8 cellular contexts compared by ENCODE assay signal in genomic region chr1:37995773-37996379, GRCh38. TPM values are rescaled to one million over a fixed set of nuclear protein-coding genes. Genes with fewer than 3 reads are reported as not detected.
DNase-seq lines count a peak whose midpoint lies in the region; ATAC-seq and TF ChIP-seq lines count a peak whose summit lies in the region.

No MANE protein-coding gene starts in this region.

- H3K27me3 ChIP-seq in adrenal gland (no peaks in the 10 kb centered on the region), sigmoid colon (no peaks in the 10 kb centered on the region)

- peaks cover 26 to 30% of the 10 kb centered on the region in 2 donors for H3K4me1 ChIP-seq in adrenal gland (replicated peaks in 1 of 2)
- peaks cover 0 to 65% (median 60%) of the 10 kb centered on the region in 4 donors for H3K4me1 ChIP-seq in sigmoid colon

- H3K27ac ChIP-seq in adrenal gland, result peak overlapping the region in 4 of 5 donors; percentile 66 to 85 (median 80)
- H3K27ac ChIP-seq in sigmoid colon, result peak overlapping the region; percentile 88 to 97 (median 95)

- 2 to 22% (median 13%) methylated on average over 9 to 46 of the region's 46 CpGs for WGBS in adrenal gland, 4 donors
- 8 to 29% methylated on average over 46 of the region's 46 CpGs for WGBS in sigmoid colon, 2 donors

- DNase-seq in AG20443 (ENCODE audit: low spot score) (peak; percentile 92), HT-29 (ENCODE audit: low spot score) (peak; percentile 52), adrenal gland (peak in 6 of 7 donors; percentile 41 to 85 (median 80)), hepatic stellate cell (ENCODE audit: low spot score) (peak; percentile 53), sigmoid colon (peak; percentile 96), NCI-H446 (lab: John Stamatoyannopoulos, UW) (no peak)

- H3K36me3 ChIP-seq in adrenal gland (replicated peaks in 1 of 2) (peaks cover 0 to 20% of the 10 kb centered on the region in 2 donors), sigmoid colon (peaks cover 0 to 23% (median 8%) of the 10 kb centered on the region in 4 donors)

- TF ChIP-seq POLR2A in adrenal gland (IDR thresholded peaks at IDR 0.05) (peak in 1 of 2 donors; percentile 49), sigmoid colon (IDR thresholded peaks at IDR 0.05) (peak in 1 of 2 donors; percentile 30)

- H3K9me3 ChIP-seq in adrenal gland (replicated peaks in 1 of 3), result no peaks in the 10 kb centered on the region
- H3K9me3 ChIP-seq in sigmoid colon, result no peaks in the 10 kb centered on the region

- no peak for ATAC-seq in HG03095 (IDR thresholded peaks at IDR 0.05; ENCODE audit: unreplicated experiment)
- no peak for ATAC-seq in GM19452 (IDR thresholded peaks at IDR 0.05; ENCODE audit: unreplicated experiment)

- intact Hi-C loops in adrenal gland (cut with DNase I), result no loop called here
- intact Hi-C loops in sigmoid colon (cut with DNase I), result no loop called here

- peak in 3 of 4 donors; percentile 57 to 94 (median 65) for TF ChIP-seq EP300 in sigmoid colon (IDR thresholded peaks at IDR 0.05)

- peak overlapping the region in 1 of 4 donors; percentile 46 for H3K4me3 ChIP-seq in adrenal gland
- peak overlapping the region; percentile 41 to 62 (median 56) for H3K4me3 ChIP-seq in sigmoid colon

- peak in 1 of 6 experiments; percentile 11 for TF ChIP-seq CTCF in adrenal gland (IDR thresholded peaks at IDR 0.05)
- TF ChIP-seq CTCF in sigmoid colon (IDR thresholded peaks at IDR 0.05), result no peak

RNA-seq across cellular contexts. Expression of gene SF3A3, which starts 6.1 kb away (rescaled TPM):
- 57.5 and 69.0 TPM in 2 replicates for total RNA-seq in HT-29 (2014; rRNA removed; shearing (Covaris generic))
- total RNA-seq in adrenal gland (10 to 100 TPM; 30.1 to 95.9 (median 40.8) TPM), sigmoid colon (10 to 100 TPM; 41.4 to 50.1 (median 44.7) TPM)
- polyA plus RNA-seq in adrenal gland (10 to 100 TPM; 24.3 to 78.5 (median 28.2) TPM), sigmoid colon (10 to 100 TPM; 15.0 to 30.4 (median 20.6) TPM)

RNA-seq across cellular contexts. Expression of gene FHL3, which starts 9.4 kb away (rescaled TPM):
- total RNA-seq in HT-29 (2014; rRNA removed; shearing (Covaris generic)), result 12.2 and 15.2 TPM in 2 replicates
- total RNA-seq in adrenal gland (10 to 100 TPM; 14.5 to 47.6 (median 23.2) TPM), sigmoid colon (10 to 100 TPM; 38.9 to 76.4 (median 46.6) TPM)
- polyA plus RNA-seq in adrenal gland (10 to 100 TPM in 2 of 3 donors, 1 to 10 TPM in 1; 8.6 to 39.5 (median 31.5) TPM), sigmoid colon (10 to 100 TPM in 1 of 3 donors, 1 to 10 TPM in 2; 2.5 to 13.4 (median 9.0) TPM)

RNA-seq across cellular contexts. Expression of gene UTP11, which starts 16.7 kb away (rescaled TPM):
- 22.1 and 26.1 TPM in 2 replicates for total RNA-seq in HT-29 (2014; rRNA removed; shearing (Covaris generic))
- 10 to 100 TPM; 25.8 to 71.9 (median 37.4) TPM for total RNA-seq in adrenal gland
- 100 to 1,000 TPM in 1 of 3 donors, 10 to 100 TPM in 2; 16.0 to 133 (median 26.5) TPM for polyA plus RNA-seq in adrenal gland
- total RNA-seq in sigmoid colon, result 10 to 100 TPM; 54.8 to 76.5 (median 66.9) TPM
- 10 to 100 TPM; 14.4 to 28.5 (median 15.0) TPM for polyA plus RNA-seq in sigmoid colon

RNA-seq across cellular contexts. Expression of gene INPP5B, which starts 49.0 kb away (rescaled TPM):
- 10.0 and 15.5 TPM in 2 replicates for total RNA-seq in HT-29 (2014; rRNA removed; shearing (Covaris generic))
- total RNA-seq in adrenal gland, result 10 to 100 TPM; 11.6 to 32.3 (median 24.0) TPM
- polyA plus RNA-seq in adrenal gland, result 10 to 100 TPM; 10.4 to 15.7 (median 11.3) TPM
- total RNA-seq in sigmoid colon, result 10 to 100 TPM; 29.0 to 34.1 (median 31.7) TPM
- 10 to 100 TPM in 1 of 3 donors, 1 to 10 TPM in 2; 5.1 to 18.3 (median 5.4) TPM for polyA plus RNA-seq in sigmoid colon

RNA-seq across cellular contexts. Expression of gene POU3F1, which starts 50.7 kb away (rescaled TPM):
- total RNA-seq in HT-29 (2014; rRNA removed; shearing (Covaris generic)), result 0.94 and 1.1 TPM in 2 replicates
- 1 to 10 TPM; 1.6 to 6.9 (median 3.0) TPM for total RNA-seq in adrenal gland
- polyA plus RNA-seq in adrenal gland, result under 1 TPM; 0.05 to 0.40 (median 0.16) TPM
- not detected for total RNA-seq in sigmoid colon
- polyA plus RNA-seq in sigmoid colon, result under 1 TPM in 1 of 3 donors, not detected in 2; 0.09 TPM

Comparison
In these comparisons a context has a peak if more than half of its experiments do, and no peak if none do; other contexts are left out.
1. DNase-seq: peak in AG20443 (single experiment), HT-29 (single experiment), adrenal gland (6 of 7), hepatic stellate cell (single experiment) and sigmoid colon (single experiment); none in NCI-H446 (0 of 2).